Comparison of ENCODE assay signal across 13 cellular contexts in the genomic region with DNA sequence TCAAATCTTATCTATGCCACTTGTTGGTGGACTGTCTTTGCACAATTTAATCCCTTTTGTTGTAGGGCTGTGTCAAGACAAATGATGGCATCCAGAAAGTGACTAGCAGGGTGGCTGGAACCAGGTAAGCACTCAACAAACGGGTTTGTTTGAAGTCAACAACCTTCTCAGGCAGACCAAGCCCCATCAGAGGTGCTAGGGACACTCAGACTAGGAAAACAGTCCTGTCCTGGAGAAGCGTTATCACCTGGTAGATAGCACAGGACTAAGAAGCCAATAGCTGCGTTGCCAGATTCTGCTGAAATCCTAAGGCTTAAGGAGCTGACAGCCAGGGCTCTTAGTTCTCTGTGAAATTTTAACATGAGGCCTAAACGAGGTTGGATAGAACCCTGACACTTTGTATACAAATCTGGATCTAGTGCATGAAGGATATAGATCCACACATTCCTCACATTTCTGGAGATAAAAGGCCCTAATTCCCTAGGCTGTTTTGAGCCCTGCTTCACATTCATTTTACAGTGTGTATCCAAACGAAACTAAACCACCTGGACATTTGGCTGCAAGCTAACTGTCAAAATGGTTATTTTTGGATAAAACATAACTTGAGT.
A peak's percentile ranks its signal among the peaks of the same experiment; 100 is the strongest.
DNase-seq lines count a peak whose midpoint lies in the region; ATAC-seq and TF ChIP-seq lines count a peak whose summit lies in the region.
"Had no signal": no experiment of that assay in that cellular context is flagged by ENCODE, and none has a peak within 500 bp of the region (broad histone marks: within the 10 kb centered on the region; RNA-seq: fewer than 3 reads in every experiment).

No MANE protein-coding gene starts in this region.

- H3K4me1 Mint-ChIP-seq in endodermal cell, result peaks cover 68% of the 10 kb centered on the region
- H3K4me1 Mint-ChIP-seq: CD4-positive, CD25-positive, alpha-beta regulatory T cell had no signal

- no peaks in the 10 kb centered on the region for H3K27me3 Mint-ChIP-seq in endodermal cell (ENCODE audit: insufficient read depth)
- H3K27me3 Mint-ChIP-seq: CD4-positive, CD25-positive, alpha-beta regulatory T cell had no signal

- H3K79me1 ChIP-seq in mesendoderm (ENCODE audit: low read length), result peaks cover 40% of the 10 kb centered on the region

- peak; percentile 44 for DNase-seq in ELF-1 (ENCODE audit: low read depth, low spot score)
- no peak for DNase-seq in MM.1S
- peak; percentile 64 for DNase-seq in endodermal cell
- peak; percentile 79 for DNase-seq in mesendoderm
- no peak for DNase-seq in HuH-7 (ENCODE audit: low spot score)
- DNase-seq in heart left ventricle, result no peak
- DNase-seq: ACHN; CD4-positive, CD25-positive, alpha-beta regulatory T cell; DMS53 had no signal

- no peak overlapping the region for H2BK120ac ChIP-seq in mesendoderm (ENCODE audit: low read depth, low read length)

- ATAC-seq in GM19397 (IDR thresholded peaks at IDR 0.05; ENCODE audit: unreplicated experiment) (no peak), heart left ventricle (no peak), HG02571 (IDR thresholded peaks at IDR 0.05; ENCODE audit: unreplicated experiment) (no peak)

- H3K27ac ChIP-seq in MM.1S (ENCODE audit: low read length), result no peak overlapping the region
- no peak overlapping the region for H3K27ac ChIP-seq in endodermal cell (ENCODE audit: low read depth, low read length)
- no peak overlapping the region for H3K27ac ChIP-seq in mesendoderm (ENCODE audit: low read depth, low read length)
- H3K27ac ChIP-seq in heart left ventricle, result no peak overlapping the region
- H3K27ac ChIP-seq: BLaER1 treated with 17β-estradiol and CSF1 and Interleukin-3, amounts not matched to agents 10 nM and 100 nM had no signal

- H4K20me1 ChIP-seq in MM.1S (ENCODE audit: insufficient read depth, low read length), result 0 out of 2 replicates have a peak, but pooled peaks cover 4% of the 10 kb centered on the region
- H4K20me1 ChIP-seq: BLaER1 treated with 17β-estradiol and CSF1 and Interleukin-3, amounts not matched to agents 10 nM and 100 nM had no signal

- TF ChIP-seq POLR2A in heart left ventricle (IDR thresholded peaks at IDR 0.05), result no peak

- H3K27me3 ChIP-seq in MM.1S (replicated peaks; ENCODE audit: insufficient read depth, low read length) (no peaks in the 10 kb centered on the region), endodermal cell (ENCODE audit: control insufficient read depth, insufficient read depth, low read length, poor library complexity, severe bottlenecking) (no peaks in the 10 kb centered on the region), mesendoderm (ENCODE audit: insufficient read depth, low read length, poor library complexity) (no peaks in the 10 kb centered on the region), heart left ventricle (no peaks in the 10 kb centered on the region)
- H3K27me3 ChIP-seq: BLaER1 treated with 17β-estradiol and CSF1 and Interleukin-3, amounts not matched to agents 10 nM and 100 nM had no signal

- 0 out of 2 replicates have a peak overlapping the region, but pooled peaks have one; percentile 23 for H3K4me2 ChIP-seq in MM.1S (ENCODE audit: low read depth, low read length)
- no peak overlapping the region for H3K4me2 ChIP-seq in mesendoderm (ENCODE audit: low read length)
- H3K4me2 ChIP-seq: BLaER1 treated with 17β-estradiol and CSF1 and Interleukin-3, amounts not matched to agents 10 nM and 100 nM had no signal

- no peak overlapping the region for H3K4me3 Mint-ChIP-seq in endodermal cell
- H3K4me3 Mint-ChIP-seq: CD4-positive, CD25-positive, alpha-beta regulatory T cell had no signal

- H3F3A ChIP-seq in MM.1S (ENCODE audit: insufficient read depth, low read length), result no peaks in the 10 kb centered on the region

- H3K9me2 ChIP-seq in MM.1S (replicated peaks; ENCODE audit: insufficient read depth, low read length), result no peaks in the 10 kb centered on the region

- H3K9ac ChIP-seq in MM.1S (ENCODE audit: low read length), result no peak overlapping the region
- no peak overlapping the region for H3K9ac ChIP-seq in endodermal cell (ENCODE audit: extremely low read depth, low read length, poor library complexity, severe bottlenecking)
- no peak overlapping the region for H3K9ac ChIP-seq in mesendoderm (ENCODE audit: low read length)
- H3K9ac ChIP-seq: BLaER1 treated with 17β-estradiol and CSF1 and Interleukin-3, amounts not matched to agents 10 nM and 100 nM had no signal

- peaks cover 97% of the 10 kb centered on the region for H3K79me2 ChIP-seq in MM.1S (ENCODE audit: low read length)
- peaks cover 33% of the 10 kb centered on the region for H3K79me2 ChIP-seq in mesendoderm (ENCODE audit: control insufficient read depth, insufficient read depth, low read length)

- H2AK5ac ChIP-seq in mesendoderm (ENCODE audit: low read length), result no peak overlapping the region

- H4K5ac ChIP-seq in mesendoderm (ENCODE audit: low read length), result no peak overlapping the region

- no peak overlapping the region for H2AFZ ChIP-seq in MM.1S (ENCODE audit: low read length)

- H3K9me3 ChIP-seq in MM.1S (replicated peaks; ENCODE audit: insufficient read depth, low read length) (no peaks in the 10 kb centered on the region), endodermal cell (ENCODE audit: control insufficient read depth, low read length) (no peaks in the 10 kb centered on the region), heart left ventricle (peaks cover 0 to 5% (median 0%) of the 10 kb centered on the region in 12 donors)
- H3K9me3 ChIP-seq: BLaER1 treated with 17β-estradiol and CSF1 and Interleukin-3, amounts not matched to agents 10 nM and 100 nM; HAP-1 had no signal

- H3K56ac ChIP-seq in mesendoderm (ENCODE audit: low read length), result no peak overlapping the region

- peaks cover 38% of the 10 kb centered on the region for H3K36me3 Mint-ChIP-seq in endodermal cell (ENCODE audit: low read depth)
- H3K36me3 Mint-ChIP-seq: CD4-positive, CD25-positive, alpha-beta regulatory T cell had no signal

- H3K4me1 ChIP-seq in MM.1S (ENCODE audit: low read length), result peaks cover 23% of the 10 kb centered on the region
- peaks cover 49% of the 10 kb centered on the region for H3K4me1 ChIP-seq in endodermal cell (ENCODE audit: control insufficient read depth, insufficient read depth, low read length)
- H3K4me1 ChIP-seq in mesendoderm (ENCODE audit: control insufficient read depth, low read depth, low read length), result peaks cover 6% of the 10 kb centered on the region
- peaks cover 0 to 32% (median 8%) of the 10 kb centered on the region in 12 donors for H3K4me1 ChIP-seq in heart left ventricle
- H3K4me1 ChIP-seq: BLaER1 treated with 17β-estradiol and CSF1 and Interleukin-3, amounts not matched to agents 10 nM and 100 nM; HAP-1 had no signal

- no peak overlapping the region for H4K8ac ChIP-seq in mesendoderm (ENCODE audit: low read depth, low read length)

- no peak overlapping the region for H3K4ac ChIP-seq in mesendoderm (ENCODE audit: low read depth, low read length)

- no peak overlapping the region for H3K23ac ChIP-seq in mesendoderm (ENCODE audit: low read length)

- no peak for TF ChIP-seq CTCF in MM.1S (IDR thresholded peaks at IDR 0.05; ENCODE audit: low read length)
- TF ChIP-seq CTCF in endodermal cell (conservative IDR thresholded peaks at IDR 0.05), result no peak
- TF ChIP-seq CTCF in heart left ventricle (IDR thresholded peaks at IDR 0.05), result no peak

- no peaks in the 10 kb centered on the region for H3K36me3 ChIP-seq in MM.1S (replicated peaks; ENCODE audit: insufficient read depth, low read length)
- H3K36me3 ChIP-seq in endodermal cell (ENCODE audit: control insufficient read depth, insufficient read depth, low read length), result peaks cover 71% of the 10 kb centered on the region
- H3K36me3 ChIP-seq in mesendoderm (ENCODE audit: control insufficient read depth, insufficient read depth, low read length), result no peaks in the 10 kb centered on the region
- no peaks in the 10 kb centered on the region for H3K36me3 ChIP-seq in heart left ventricle
- H3K36me3 ChIP-seq: BLaER1 treated with 17β-estradiol and CSF1 and Interleukin-3, amounts not matched to agents 10 nM and 100 nM; HAP-1 had no signal

- no peaks in the 10 kb centered on the region for H3K9me3 Mint-ChIP-seq in endodermal cell

- peak overlapping the region; percentile 29 for H3K27ac Mint-ChIP-seq in endodermal cell
- H3K27ac Mint-ChIP-seq: CD4-positive, CD25-positive, alpha-beta regulatory T cell had no signal

- H2BK5ac ChIP-seq in mesendoderm (ENCODE audit: low read length), result no peak overlapping the region

- H2BK15ac ChIP-seq in mesendoderm (replicated peaks; ENCODE audit: low read depth), result no peak overlapping the region

- 58 to 69% methylated on average over 4 to 5 of the region's 5 CpGs for WGBS in endodermal cell (ENCODE audit: insufficient coverage in 1 of 2, insufficient read length in 1 of 2), 2 experiments
- no CpG with 5 or more reads among the region's 5 CpGs for WGBS in mesendoderm (ENCODE audit: extremely low coverage, insufficient coverage, low lambda C conversion rate)
- WGBS in heart left ventricle, 4 donors, result 52 to 68% (median 65%) methylated on average over 5 of the region's 5 CpGs

- H3K4me3 ChIP-seq in MM.1S (ENCODE audit: low read length), result no peak overlapping the region
- peak overlapping the region; percentile 9 for H3K4me3 ChIP-seq in endodermal cell (ENCODE audit: low read length)
- no peak overlapping the region for H3K4me3 ChIP-seq in mesendoderm (ENCODE audit: low read length)
- no peak overlapping the region for H3K4me3 ChIP-seq in heart left ventricle
- H3K4me3 ChIP-seq: BLaER1 treated with 17β-estradiol and CSF1 and Interleukin-3, amounts not matched to agents 10 nM and 100 nM; HAP-1 had no signal

- intact Hi-C loops in heart left ventricle (cut with DNase I), result loop anchor here in 1 of 10 donors (5.0 kb wide), 1 partner anchor 69 kb away; no protein-coding TSS in a partner anchor

- H3K18ac ChIP-seq in mesendoderm (ENCODE audit: low read length), result no peak overlapping the region

Comparison
In these comparisons a context has a peak if more than half of its experiments do, and no peak if none do; other contexts are left out.
1. DNase-seq: peak in ELF-1 (single experiment), endodermal cell (single experiment) and mesendoderm (single experiment); none in MM.1S (single experiment), HuH-7 (single experiment) and heart left ventricle (0 of 5).